ENCODE assay signal across 9 cellular contexts in genomic region chr3:101861212-101861977, GRCh38. TPM values are rescaled to one million over a fixed set of nuclear protein-coding genes. Genes with fewer than 3 reads are reported as not detected.
A peak's percentile ranks its signal among the peaks of the same experiment; 100 is the strongest.
DNase-seq lines count a peak whose midpoint lies in the region; ATAC-seq and TF ChIP-seq lines count a peak whose summit lies in the region.
"Had no signal": no experiment of that assay in that cellular context is flagged by ENCODE, and none has a peak within 500 bp of the region (broad histone marks: within the 10 kb centered on the region; RNA-seq: fewer than 3 reads in every experiment).

No MANE protein-coding gene starts in this region.

- no peaks in the 10 kb centered on the region for H3K9me3 Mint-ChIP-seq in T-helper 1 cell treated with Interleukin-12 subunit alpha and Interleukin-12 subunit beta and Interleukin-4 antibody, amounts not matched to agents 30 μg/mL and 1 μg/mL, for 36 hours

- H3K9me2 ChIP-seq in SU-DHL-6 (replicated peaks; ENCODE audit: insufficient read depth, low read length) (no peaks in the 10 kb centered on the region), neural cell (ENCODE audit: insufficient read depth, low read length) (no peaks in the 10 kb centered on the region)

- TF ChIP-seq CTCF in SU-DHL-6 (IDR thresholded peaks at IDR 0.05; ENCODE audit: insufficient read depth, low read length, poor library complexity, severe bottlenecking) (no peak), neural cell (IDR thresholded peaks at IDR 0.05; ENCODE audit: poor library complexity, severe bottlenecking) (no peak)

- H4K20me1 ChIP-seq in SU-DHL-6 (ENCODE audit: low read depth, low read length) (peaks cover 9% of the 10 kb centered on the region; the same call in 1 of the 2 replicates), neural cell (ENCODE audit: insufficient read depth) (no peaks in the 10 kb centered on the region)

- H3K27me3 ChIP-seq in SU-DHL-6 (ENCODE audit: low read length) (no peaks in the 10 kb centered on the region), neural cell (ENCODE audit: insufficient read depth, low read depth, low read length) (no peaks in the 10 kb centered on the region)

- DNase-seq in T-helper 1 cell (no peak), pons (ENCODE audit: low spot score) (no peak), T1000 (lab: John Stamatoyannopoulos, UW) (no peak)
- DNase-seq: NCI-H2107 had no signal

- H3K79me2 ChIP-seq in SU-DHL-6 (ENCODE audit: insufficient read depth, low read length) (no peaks in the 10 kb centered on the region), neural cell (replicated peaks; ENCODE audit: insufficient read depth, low read length) (no peaks in the 10 kb centered on the region)

- H3K4me2 ChIP-seq in SU-DHL-6 (ENCODE audit: low read depth, low read length, poor library complexity, severe bottlenecking) = no peak overlapping the region
- no peak overlapping the region for H3K4me2 ChIP-seq in neural cell (ENCODE audit: low read length)

- H3K27ac ChIP-seq in SU-DHL-6 (ENCODE audit: low read depth, low read length) (peak overlapping the region; percentile 36; the same call in 1 of the 2 replicates), neural cell (ENCODE audit: low read length) (no peak overlapping the region)

- H3K4me3 ChIP-seq in SU-DHL-6 (ENCODE audit: insufficient read depth, low read length, poor library complexity, severe bottlenecking) (no peak overlapping the region), neural cell (ENCODE audit: low read length) (no peak overlapping the region)

- H3K9ac ChIP-seq in SU-DHL-6 (ENCODE audit: low read length) = no peak overlapping the region
- no peak overlapping the region for H3K9ac ChIP-seq in neural cell (ENCODE audit: low read length)

- no peaks in the 10 kb centered on the region for H3K27me3 Mint-ChIP-seq in T-helper 1 cell treated with Interleukin-12 subunit alpha and Interleukin-12 subunit beta and Interleukin-4 antibody, amounts not matched to agents 30 μg/mL and 1 μg/mL, for 36 hours (ENCODE audit: low read depth)

- H3K4me3 Mint-ChIP-seq in T-helper 1 cell treated with Interleukin-12 subunit alpha and Interleukin-12 subunit beta and Interleukin-4 antibody, amounts not matched to agents 30 μg/mL and 1 μg/mL, for 36 hours = no peak overlapping the region

- peaks cover 59% of the 10 kb centered on the region for H3K36me3 Mint-ChIP-seq in T-helper 1 cell treated with Interleukin-12 subunit alpha and Interleukin-12 subunit beta and Interleukin-4 antibody, amounts not matched to agents 30 μg/mL and 1 μg/mL, for 36 hours (ENCODE audit: low read depth)

- H3F3A ChIP-seq in SU-DHL-6 (ENCODE audit: insufficient read depth) = peaks cover 88% of the 10 kb centered on the region
- H3F3A ChIP-seq in neural cell (ENCODE audit: insufficient read depth, low read length, poor library complexity, severe bottlenecking) = no peaks in the 10 kb centered on the region

- H3K36me3 ChIP-seq in SU-DHL-6 (ENCODE audit: low read length) = peaks cover 50% of the 10 kb centered on the region
- H3K36me3 ChIP-seq in neural cell (ENCODE audit: insufficient read depth, low read length) = no peaks in the 10 kb centered on the region

- H3K27ac Mint-ChIP-seq in T-helper 1 cell treated with Interleukin-12 subunit alpha and Interleukin-12 subunit beta and Interleukin-4 antibody, amounts not matched to agents 30 μg/mL and 1 μg/mL, for 36 hours = peak overlapping the region; percentile 53

- H3K9me3 ChIP-seq in SU-DHL-6 (ENCODE audit: insufficient read depth, low read length) (no peaks in the 10 kb centered on the region), neural cell (ENCODE audit: low read length) (no peaks in the 10 kb centered on the region)

- H3K4me1 Mint-ChIP-seq in T-helper 1 cell treated with Interleukin-12 subunit alpha and Interleukin-12 subunit beta and Interleukin-4 antibody, amounts not matched to agents 30 μg/mL and 1 μg/mL, for 36 hours (ENCODE audit: low read depth) = peaks cover 37% of the 10 kb centered on the region

- TF ChIP-seq EP300 in neural cell (conservative IDR thresholded peaks at IDR 0.05; ENCODE audit: poor library complexity, severe bottlenecking) = peak; percentile 71

- no peak overlapping the region for H2AFZ ChIP-seq in SU-DHL-6 (ENCODE audit: low read depth, low read length, severe bottlenecking)
- H2AFZ ChIP-seq in neural cell (ENCODE audit: low read depth, low read length) = no peak overlapping the region

- peak; percentile 44 for ATAC-seq in HG02678 (IDR thresholded peaks at IDR 0.05; ENCODE audit: unreplicated experiment)
- no peak for ATAC-seq in HG03025 (IDR thresholded peaks at IDR 0.05; ENCODE audit: low FRiP score, unreplicated experiment)

- TF ChIP-seq RAD21 in neural cell (conservative IDR thresholded peaks at IDR 0.05) = no peak

TF ChIP-seq in neural cell, 6 proteins besides CTCF, POLR2A, EP300 and RAD21:
- TF ChIP-seq REST (IDR thresholded peaks at IDR 0.05; ENCODE audit: borderline replicate concordance) (peak; percentile 98), MXI1 (conservative IDR thresholded peaks at IDR 0.05; ENCODE audit: poor library complexity, severe bottlenecking) (no peak), EZH2 (IDR thresholded peaks at IDR 0.05; ENCODE audit: borderline replicate concordance, insufficient read depth, low read length, poor library complexity, severe bottlenecking) (no peak), SMC3 (conservative IDR thresholded peaks at IDR 0.05; ENCODE audit: poor library complexity) (no peak), TAF1 (IDR thresholded peaks at IDR 0.05; ENCODE audit: low read depth) (no peak), POLR2AphosphoS5 (IDR thresholded peaks at IDR 0.05) (peak; percentile 63)

RNA-seq across cellular contexts. Expression of gene NFKBIZ, which starts 12.1 kb away (rescaled TPM):
- polyA plus RNA-seq in neural cell = 0.84 and 1.8 TPM in 2 replicates
- polyA minus RNA-seq in neural cell = 1.2 and 1.7 TPM in 2 replicates
